In genomic region chr6:15400572-15401004, GRCh38 we compare ENCODE assay signal across 1 cellular context.
A peak's percentile ranks its signal among the peaks of the same experiment; 100 is the strongest.
TF ChIP-seq lines count a peak whose summit lies in the region.

No MANE protein-coding gene starts in this region.

TF ChIP-seq in HEK293, 187 proteins besides CTCF, POLR2A, EP300 and RAD21 (continued from another document):
- no peak for TF ChIP-seq ZNF585B (tag by site-specific recombination; IDR thresholded peaks at IDR 0.05)
- TF ChIP-seq ZNF239 (tag by site-specific recombination; IDR thresholded peaks at IDR 0.05): no peak
- no peak for TF ChIP-seq ZNF596 (tag by site-specific recombination; IDR thresholded peaks at IDR 0.05)
- TF ChIP-seq ZNF133 (tag by site-specific recombination; IDR thresholded peaks at IDR 0.05): no peak
- no peak for TF ChIP-seq ZNF311 (tag by site-specific recombination; IDR thresholded peaks at IDR 0.05; ENCODE audit: borderline replicate concordance)
- no peak for TF ChIP-seq ZNF558 (tag by site-specific recombination; IDR thresholded peaks at IDR 0.05)
- no peak for TF ChIP-seq ZNF701 (tag by site-specific recombination; IDR thresholded peaks at IDR 0.05)
- TF ChIP-seq ZNF548 (tag by site-specific recombination; IDR thresholded peaks at IDR 0.05): no peak
- peak; percentile 66; the same call in 1 of the 2 replicates for TF ChIP-seq ZFP69B (tag by site-specific recombination; IDR thresholded peaks at IDR 0.05)
- TF ChIP-seq YY2 (tag by site-specific recombination; IDR thresholded peaks at IDR 0.05): no peak
- peak; percentile 88 for TF ChIP-seq ZNF513 (tag by site-specific recombination; IDR thresholded peaks at IDR 0.05)
- peak; percentile 44; the same call in 1 of the 2 replicates for TF ChIP-seq INSM2 (tag by site-specific recombination; IDR thresholded peaks at IDR 0.05)
- no peak for TF ChIP-seq ZBTB48 (tag by site-specific recombination; IDR thresholded peaks at IDR 0.05)
- TF ChIP-seq AEBP2 (tag by site-specific recombination; IDR thresholded peaks at IDR 0.05; ENCODE audit: borderline replicate concordance): no peak
- no peak; the same call in 1 of the 2 replicates for TF ChIP-seq TCF7L2 (IDR thresholded peaks at IDR 0.05; ENCODE audit: borderline replicate concordance, low read depth, low read length)
- TF ChIP-seq ZBTB10 (tag by site-specific recombination; IDR thresholded peaks at IDR 0.05): no peak
- no peak for TF ChIP-seq HIC1 (tag by site-specific recombination; IDR thresholded peaks at IDR 0.05)
- peak; percentile 70 for TF ChIP-seq ZNF398 (tag by site-specific recombination; IDR thresholded peaks at IDR 0.05)
- TF ChIP-seq HOXD13 (CRISPR knock-in tag; IDR thresholded peaks at IDR 0.05; ENCODE audit: borderline replicate concordance): no peak
- no peak for TF ChIP-seq ZNF792 (tag by site-specific recombination; IDR thresholded peaks at IDR 0.05)
- no peak for TF ChIP-seq KLF9 (tag by site-specific recombination; IDR thresholded peaks at IDR 0.05; ENCODE audit: low read depth)
- TF ChIP-seq ZFP41 (tag by site-specific recombination; IDR thresholded peaks at IDR 0.05; ENCODE audit: borderline replicate concordance): no peak
- no peak for TF ChIP-seq TSHZ1 (tag by site-specific recombination; IDR thresholded peaks at IDR 0.05; ENCODE audit: borderline replicate concordance)
- TF ChIP-seq FEZF1 (tag by site-specific recombination; IDR thresholded peaks at IDR 0.05): no peak
